ENCODE assay signal across 17 cellular contexts in the genomic region with DNA sequence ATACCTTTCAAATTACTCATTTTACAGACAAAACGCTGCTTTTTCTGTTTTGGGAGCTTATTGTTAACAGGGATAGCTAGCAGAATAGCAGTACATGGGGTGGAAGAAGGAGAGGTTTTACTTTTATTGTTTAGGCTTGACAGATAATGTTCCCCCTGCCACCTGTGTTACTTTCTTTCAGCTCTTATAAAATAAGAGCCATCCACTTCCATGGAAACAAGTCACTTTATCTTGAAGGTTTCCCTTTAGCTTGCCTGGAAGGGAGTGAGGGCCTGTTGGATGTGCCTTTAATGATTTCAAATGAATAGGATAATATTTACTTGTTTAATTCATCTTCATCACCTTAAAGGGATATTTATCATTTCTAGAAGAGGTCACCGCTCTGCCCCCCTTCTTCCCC. TPM values are rescaled to one million over a fixed set of nuclear protein-coding genes. Genes with fewer than 3 reads are reported as not detected.
DNase-seq lines count a peak whose midpoint lies in the region; ATAC-seq, FAIRE-seq and TF ChIP-seq lines count a peak whose summit lies in the region.
"Had no signal": no experiment of that assay in that cellular context is flagged by ENCODE, and none has a peak within 500 bp of the region (broad histone marks: within the 10 kb centered on the region; RNA-seq: fewer than 3 reads in every experiment).

No MANE protein-coding gene starts in this region.

- no peaks in the 10 kb centered on the region for H3K9me1 ChIP-seq in K562 (ENCODE audit: control insufficient read depth, insufficient read depth, low read length)

- WGBS in K562 (ENCODE audit: insufficient coverage, low coverage, missing lambda C conversion rate): 89% methylated on average over 1 of the region's 2 CpGs

- POLR2A ChIA-PET in MCF 10A (lab: Yijun Ruan, JAX) (interaction anchor here (0.9 to 1.1 kb wide), 2 partner anchors 9 to 15 kb away, joined by 3 to 4 read pairs; no protein-coding TSS in a partner anchor), K562 (lab: Yijun Ruan, JAX) (interaction anchor here (1.4 kb wide), 1 partner anchor 9 kb away, joined by 4 read pairs; no protein-coding TSS in a partner anchor)

- no peak for TF ChIP-seq RAD21 in K562 (CRISPR knock-in tag; conservative IDR thresholded peaks at IDR 0.05 in 1 of 2, IDR thresholded peaks at IDR 0.05 in 1 of 2)

- H3K9me3 ChIP-seq in breast epithelium (no peaks in the 10 kb centered on the region), K562 (replicated peaks; ENCODE audit: control insufficient read depth, insufficient read depth, low read depth, low read length) (no peaks in the 10 kb centered on the region)
- H3K9me3 ChIP-seq: Caco-2 had no signal

- CTCF ChIA-PET in MCF 10A (lab: Yijun Ruan, JAX): interaction anchor here (0.7 to 1.0 kb wide), 2 partner anchors 8 to 22 kb away, joined by 3 to 5 read pairs; no protein-coding TSS in a partner anchor
- CTCF ChIA-PET in K562 (lab: Yijun Ruan, JAX; ENCODE audit: low intra/inter-chr PET ratio): no interaction called here

- no peak for DNase-seq in MCF 10A (ENCODE audit: unreplicated experiment)
- DNase-seq in breast epithelium (ENCODE audit: low spot score in 2 of 2): no peak
- peak; percentile 1 for DNase-seq in NCI-H1417 treated with DMSO at 0.1 percent for 48 hours (lab: John Stamatoyannopoulos, UW)
- DNase-seq in K562 (ENCODE audit: extremely low read depth in 1 of 4, low spot score in 3 of 4): no peak
- no peak for DNase-seq in GM12891 (ENCODE audit: insufficient read length, low spot score)
- no peak for DNase-seq in MV-4-11 (lab: John Stamatoyannopoulos, UW)
- DNase-seq: C1 segment of cervical spinal cord; Caco-2; CD4-positive, alpha-beta memory T cell; DMS153; DND-41; H9; HFFc6 had no signal

- no peaks in the 10 kb centered on the region; the same call in 2 of the 3 replicates for H3K79me2 ChIP-seq in K562 (ENCODE audit: control insufficient read depth, insufficient read depth, low read length)

- intact Hi-C loops in MCF 10A (cut with micrococcal nuclease): no loop called here
- intact Hi-C loops in breast epithelium (cut with DNase I; ENCODE audit: low total_unique reads): no loop called here
- intact Hi-C loops in K562 (cut with micrococcal nuclease): no loop called here

- no peak for TF ChIP-seq POLR2A in breast epithelium (IDR thresholded peaks at IDR 0.05)
- TF ChIP-seq POLR2A in K562 (conservative IDR thresholded peaks at IDR 0.05): no peak
- TF ChIP-seq POLR2A in GM12891 (IDR thresholded peaks at IDR 0.05; ENCODE audit: low read depth, low read length): no peak

- H3K9ac ChIP-seq in K562 (ENCODE audit: insufficient read depth in 1 of 2, low read depth in 2 of 2, low read length in 2 of 2): no peak overlapping the region

- ATAC-seq in K562: no peak
- ATAC-seq: GM23338, HCT116 had no signal

- no peak for TF ChIP-seq EP300 in K562 (IDR thresholded peaks at IDR 0.05; ENCODE audit: low read length)

- H4K20me1 ChIP-seq in K562 (replicated peaks; ENCODE audit: control insufficient read depth, insufficient read depth, low read length): no peaks in the 10 kb centered on the region

- peak overlapping the region; percentile 55 for H3K27ac Mint-ChIP-seq in MCF 10A (ENCODE audit: low read depth, unreplicated experiment)
- H3K27ac Mint-ChIP-seq: GM23338, H9, HFFc6 had no signal

- H3K36me3 Mint-ChIP-seq in MCF 10A (ENCODE audit: insufficient read depth, unreplicated experiment): peaks cover 82% of the 10 kb centered on the region

- FAIRE-seq in K562 (lab: Jason Lieb, UNC) (no peak), GM12891 (lab: Jason Lieb, UNC) (no peak)
- FAIRE-seq: G401.6, GM19239 had no signal

- H3K36me3 ChIP-seq in breast epithelium (no peaks in the 10 kb centered on the region), K562 (ENCODE audit: control insufficient read depth, insufficient read depth, low read length) (peaks cover 75% of the 10 kb centered on the region; the same call in 2 of the 3 replicates)

- no peaks in the 10 kb centered on the region for H3K9me3 Mint-ChIP-seq in MCF 10A (ENCODE audit: unreplicated experiment)
- H3K9me3 Mint-ChIP-seq: CD4-positive, alpha-beta memory T cell; GM23338; H9; HFFc6 had no signal

- H3K27me3 ChIP-seq in breast epithelium (no peaks in the 10 kb centered on the region), K562 (ENCODE audit: control insufficient read depth in 2 of 2, insufficient read depth in 2 of 2, low read length in 2 of 2) (no peaks in the 10 kb centered on the region)

- no peaks in the 10 kb centered on the region for H3K4me1 Mint-ChIP-seq in MCF 10A (ENCODE audit: insufficient read depth, unreplicated experiment)
- H3K4me1 Mint-ChIP-seq: GM23338, H9 had no signal

- H3K4me3 ChIP-seq in breast epithelium (no peak overlapping the region), K562 (no peak overlapping the region)
- H3K4me3 ChIP-seq: GM23338 had no signal

- H3K27ac ChIP-seq in breast epithelium (no peak overlapping the region), K562 (ENCODE audit: extremely low read depth, low read depth, low read length) (no peak overlapping the region)

- H3K4me1 ChIP-seq in breast epithelium: no peaks in the 10 kb centered on the region
- no peaks in the 10 kb centered on the region for H3K4me1 ChIP-seq in K562 (replicated peaks in 1 of 2; ENCODE audit: control insufficient read depth in 2 of 2, insufficient read depth in 2 of 2, low read length in 2 of 2)
- H3K4me1 ChIP-seq: Caco-2 had no signal

- TF ChIP-seq CTCF in MCF 10A (IDR thresholded peaks at IDR 0.05; ENCODE audit: unreplicated experiment) (no peak), breast epithelium (IDR thresholded peaks at IDR 0.05) (no peak), K562 (IDR thresholded peaks at IDR 0.05 in 2 of 3, conservative IDR thresholded peaks at IDR 0.05 in 1 of 3; ENCODE audit: insufficient read depth in 2 of 3, low read depth in 1 of 3, low read length in 3 of 3) (no peak)

- in situ Hi-C loops in K562 (cut with MboI): no loop called here

- H3K4me3 Mint-ChIP-seq in MCF 10A (ENCODE audit: unreplicated experiment): no peak overlapping the region
- H3K4me3 Mint-ChIP-seq: CD4-positive, alpha-beta memory T cell; GM23338; H9; HFFc6 had no signal

- H3K4me2 ChIP-seq in K562 (ENCODE audit: insufficient read depth, low read length): no peak overlapping the region
- H3K4me2 ChIP-seq: GM23338 had no signal

- no peak overlapping the region for H2AFZ ChIP-seq in K562 (ENCODE audit: low read depth, low read length)
- H2AFZ ChIP-seq: GM23338 had no signal

- no TSS peak for BruUV-seq in MCF 10A (replicated peaks; lab: Mats Ljungman, UMichigan)
- no TSS peak for BruUV-seq in K562 (replicated peaks; lab: Mats Ljungman, UMichigan)

- no peaks in the 10 kb centered on the region for H3K27me3 Mint-ChIP-seq in MCF 10A (ENCODE audit: insufficient read depth, unreplicated experiment)
- H3K27me3 Mint-ChIP-seq: CD4-positive, alpha-beta memory T cell had no signal

TF ChIP-seq in K562, 482 proteins besides CTCF, POLR2A, EP300 and RAD21:
- TF ChIP-seq ZC3H11A (IDR thresholded peaks at IDR 0.05; ENCODE audit: low read depth, low read length) (no peak), RFX1 (IDR thresholded peaks at IDR 0.05) (peak; percentile 7; the same call in 1 of the 2 replicates), ZNF311 (CRISPR knock-in tag; IDR thresholded peaks at IDR 0.05) (no peak), MYNN (IDR thresholded peaks at IDR 0.05) (peak; percentile 88), MYNN (CRISPR knock-in tag; IDR thresholded peaks at IDR 0.05) (no peak)

TF ChIP-seq in GM12891, 5 proteins besides CTCF, POLR2A, EP300 and RAD21:
- TF ChIP-seq TAF1 (IDR thresholded peaks at IDR 0.05; ENCODE audit: low read depth, low read length) (no peak), PAX5 (IDR thresholded peaks at IDR 0.05; ENCODE audit: insufficient read depth, low read length, severe bottlenecking) (no peak), POU2F2 (IDR thresholded peaks at IDR 0.05; ENCODE audit: low read depth, low read length) (no peak), SPI1 (IDR thresholded peaks at IDR 0.05; ENCODE audit: low read depth, low read length) (no peak), POLR2AphosphoS5 (IDR thresholded peaks at IDR 0.05; ENCODE audit: low read depth, low read length) (no peak)

RNA-seq across cellular contexts. Expression of a gene that starts 23.3 kb away (rescaled TPM):
- 57.4 and 64.9 TPM in 2 replicates for total RNA-seq in MCF 10A (2022)
- total RNA-seq in breast epithelium: 10 to 100 TPM; 45.6 to 74.6 (median 61.6) TPM
- 105 and 137 TPM in 2 replicates for total RNA-seq in K562 (2011; cell fraction: chromatin; rRNA removed; ENCODE audit: low replicate concordance)
- 40.7 and 48.0 TPM in 2 replicates for total RNA-seq in K562 (2011; cell fraction: nucleolus; rRNA removed)
- total RNA-seq in K562 (2011; cell fraction: nucleoplasm; rRNA removed): 81.2 and 120 TPM in 2 replicates
- total RNA-seq in K562 (2014; rRNA removed): 16.4 and 18.3 TPM in 2 replicates
- 22.9 and 27.6 TPM in 2 replicates for total RNA-seq in K562 (2014; rRNA removed; fragmentation: Illumina TruSeq; extraction: Trizol)
- total RNA-seq in K562 (2015; rRNA removed; fragmentation: Illumina TruSeq; extraction: Trizol): 20.0 and 20.7 TPM in 2 replicates
- 30.7 and 32.8 TPM in 2 replicates for total RNA-seq in K562 (2021)
- polyA plus RNA-seq in K562 (2011; rRNA removed): 36.2 and 39.6 TPM in 2 replicates
- 14.8 and 23.2 TPM in 2 replicates for polyA plus RNA-seq in K562 (2011; cell fraction: cytosol; rRNA removed)
- polyA plus RNA-seq in K562 (2011; cell fraction: nucleus; rRNA removed): 101 and 106 TPM in 2 replicates
- polyA plus RNA-seq in K562 (2012): 15.6 and 17.7 TPM in 2 replicates
- polyA plus RNA-seq in K562 (2014; fragmentation: Illumina TruSeq; extraction: Trizol): 20.2 and 20.9 TPM in 2 replicates
- 10 to 100 TPM; 13.1 to 19.1 TPM for polyA plus RNA-seq in K562 (2014; fragmentation: Nextera tagmentation; extraction: Ambion mirVana)
- polyA plus RNA-seq in K562 (2014; rRNA removed): 15.2 and 17.7 TPM in 2 replicates
- 71.2 and 73.2 TPM in 2 replicates for polyA minus RNA-seq in K562 (2011; rRNA and poly(A)+ RNA removed)
- 16.9 and 20.9 TPM in 2 replicates for polyA minus RNA-seq in K562 (2011; cell fraction: cytosol; rRNA and poly(A)+ RNA removed)
- polyA minus RNA-seq in K562 (2011; cell fraction: nucleus; rRNA and poly(A)+ RNA removed): 81.6 and 117 TPM in 2 replicates
- polyA plus RNA-seq in GM12891 (2012; ENCODE audit: low read depth, missing spikeins): 35.0 TPM
